Comparison of ENCODE assay signal across 8 cellular contexts in genomic region chr3:39065197-39065596, GRCh38. TPM values are rescaled to one million over a fixed set of nuclear protein-coding genes. Genes with fewer than 3 reads are reported as not detected.
DNase-seq lines count a peak whose midpoint lies in the region; ATAC-seq and TF ChIP-seq lines count a peak whose summit lies in the region.

No MANE protein-coding gene starts in this region.

- WGBS in body of pancreas, 2 donors = 19 to 35% methylated on average over 1 of the region's 1 CpG
- WGBS in lower leg skin, 2 donors = 26 to 50% methylated on average over 1 of the region's 1 CpG

- peaks cover 0 to 7% of the 10 kb centered on the region in 2 donors for H3K36me3 ChIP-seq in body of pancreas (replicated peaks in 1 of 2; ENCODE audit: insufficient read depth in 1 of 2, low read depth in 2 of 2)

- no peak overlapping the region for H3K4me3 ChIP-seq in body of pancreas
- no peak overlapping the region for H3K4me3 ChIP-seq in lower leg skin (ENCODE audit: low read depth, poor library complexity, severe bottlenecking)

- ATAC-seq in activated CD8-positive, alpha-beta T cell treated with anti-CD3 and anti-CD28 coated beads for 36 hours = peak; percentile 86
- no peak for ATAC-seq in body of pancreas

- intact Hi-C loops in activated CD8-positive, alpha-beta T cell treated with anti-CD3 and anti-CD28 coated beads for 36 hours (cut with micrococcal nuclease) = no loop called here
- intact Hi-C loops in body of pancreas (cut with DNase I) (no loop called here), lower leg skin (cut with DNase I; ENCODE audit: low total_unique reads) (no loop called here)

- peaks cover 2% of the 10 kb centered on the region for H3K9me3 Mint-ChIP-seq in activated CD8-positive, alpha-beta T cell treated with anti-CD3 and anti-CD28 coated beads for 36 hours

- H3K27ac Mint-ChIP-seq in activated CD8-positive, alpha-beta T cell treated with anti-CD3 and anti-CD28 coated beads for 36 hours = peak overlapping the region; percentile 30

- TF ChIP-seq POLR2A in body of pancreas (IDR thresholded peaks at IDR 0.05) = no peak
- no peak for TF ChIP-seq POLR2A in lower leg skin (IDR thresholded peaks at IDR 0.05)

- CTCF ChIA-PET in GM10248 (lab: Yijun Ruan, JAX) = interaction anchor here (0.6 to 2.2 kb wide), 14 partner anchors 9 to 350 kb away, joined by 3 to 8 read pairs (median 4); no protein-coding TSS in a partner anchor
- CTCF ChIA-PET in activated CD8-positive, alpha-beta T cell treated with anti-CD3 and anti-CD28 coated beads for 36 hours (lab: Charles Lee) = interaction anchor here (1.0 to 1.8 kb wide), 5 partner anchors 9 to 99 kb away, joined by 3 to 8 read pairs (median 3); no protein-coding TSS in a partner anchor

- H3K36me3 Mint-ChIP-seq in activated CD8-positive, alpha-beta T cell treated with anti-CD3 and anti-CD28 coated beads for 36 hours (ENCODE audit: low read depth) = peaks cover 26% of the 10 kb centered on the region

- peaks cover 9% of the 10 kb centered on the region for H3K4me1 ChIP-seq in body of pancreas

- no peak overlapping the region for H3K4me3 Mint-ChIP-seq in activated CD8-positive, alpha-beta T cell treated with anti-CD3 and anti-CD28 coated beads for 36 hours

- H3K27ac ChIP-seq in body of pancreas = no peak overlapping the region

- TF ChIP-seq CTCF in GM10248 (IDR thresholded peaks at IDR 0.05; ENCODE audit: control extremely low read depth, extremely low read depth, low read depth, missing control alignments) (peak; percentile 55), LNCAP (IDR thresholded peaks at IDR 0.05) (peak; percentile 33), body of pancreas (IDR thresholded peaks at IDR 0.05) (no peak), lower leg skin (IDR thresholded peaks at IDR 0.05) (no peak)
- peak; percentile 43 for TF ChIP-seq CTCF in activated CD8-positive, alpha-beta T cell treated with anti-CD3 and anti-CD28 coated beads for 36 hours (IDR thresholded peaks at IDR 0.05)

- no peaks in the 10 kb centered on the region for H3K9me3 ChIP-seq in body of pancreas

- H3K27me3 ChIP-seq in body of pancreas = no peaks in the 10 kb centered on the region

- POLR2A ChIA-PET in GM10248 (lab: Yijun Ruan, JAX) = no interaction called here
- POLR2A ChIA-PET in activated CD8-positive, alpha-beta T cell treated with anti-CD3 and anti-CD28 coated beads for 36 hours (lab: Charles Lee) = interaction anchor here (1.0 kb wide), 1 partner anchor 9 kb away, joined by 3 read pairs; no protein-coding TSS in a partner anchor

- H3K27me3 Mint-ChIP-seq in activated CD8-positive, alpha-beta T cell treated with anti-CD3 and anti-CD28 coated beads for 36 hours = no peaks in the 10 kb centered on the region

- H3K4me1 Mint-ChIP-seq in activated CD8-positive, alpha-beta T cell treated with anti-CD3 and anti-CD28 coated beads for 36 hours (ENCODE audit: low read depth) = peaks cover 21% of the 10 kb centered on the region

- DNase-seq in ACHN (peak; percentile 61), GM10248 (ENCODE audit: extremely low spot score) (peak; percentile 54), HCEC 1CT (peak; percentile 31), kidney glomerular epithelial cell (lab: John Stamatoyannopoulos, UW) (peak; percentile 69), body of pancreas (no peak), lower leg skin (ENCODE audit: low spot score in 2 of 2) (no peak)
- DNase-seq in activated CD8-positive, alpha-beta T cell treated with anti-CD3 and anti-CD28 coated beads for 36 hours = peak; percentile 50

- in situ Hi-C loops in ACHN (cut with HindIII; ENCODE audit: low pct_ligation_motif_present, low pct_unique_long_range_greater_than_20kb, low sequenced_read_pairs) = no loop called here

RNA-seq across cellular contexts. Expression of gene WDR48, which starts 13.4 kb away (rescaled TPM):
- 10 to 100 TPM; 33.2 to 34.7 TPM for total RNA-seq in activated CD8-positive, alpha-beta T cell treated with anti-CD3 and anti-CD28 coated beads for 36 hours
- total RNA-seq in body of pancreas = 10 to 100 TPM; 15.8 to 16.5 TPM
- total RNA-seq in lower leg skin = 10 to 100 TPM; 21.6 to 41.1 (median 28.5) TPM

RNA-seq across cellular contexts. Expression of gene SCN11A, which starts 13.5 kb away (rescaled TPM):
- not detected for total RNA-seq in activated CD8-positive, alpha-beta T cell treated with anti-CD3 and anti-CD28 coated beads for 36 hours
- total RNA-seq in body of pancreas = under 1 TPM in 1 of 2 donors, not detected in 1; 0.26 TPM
- total RNA-seq in lower leg skin = under 1 TPM in 3 of 4 donors, not detected in 1; 0.03 to 0.10 (median 0.04) TPM

RNA-seq across cellular contexts. Expression of gene GORASP1, which starts 42.2 kb away (rescaled TPM):
- 10 to 100 TPM; 16.2 to 18.3 TPM for total RNA-seq in activated CD8-positive, alpha-beta T cell treated with anti-CD3 and anti-CD28 coated beads for 36 hours
- total RNA-seq in body of pancreas (10 to 100 TPM; 38.4 to 53.1 TPM), lower leg skin (10 to 100 TPM; 40.1 to 87.4 (median 56.4) TPM)

RNA-seq across cellular contexts. Expression of gene TTC21A, which starts 42.3 kb away (rescaled TPM):
- under 1 TPM; 0.69 to 0.79 TPM for total RNA-seq in activated CD8-positive, alpha-beta T cell treated with anti-CD3 and anti-CD28 coated beads for 36 hours
- total RNA-seq in body of pancreas = 10 to 100 TPM in 1 of 2 donors, 1 to 10 TPM in 1; 6.7 to 46.5 TPM
- total RNA-seq in lower leg skin = 1 to 10 TPM; 2.7 to 5.6 (median 4.9) TPM

Comparison
In these comparisons a context has a peak if more than half of its experiments do, and no peak if none do; other contexts are left out.
1. DNase-seq: peak in ACHN (single experiment), GM10248 (single experiment), HCEC 1CT (single experiment), activated CD8-positive, alpha-beta T cell treated with anti-CD3 and anti-CD28 coated beads for 36 hours (single experiment) and kidney glomerular epithelial cell (single experiment); none in body of pancreas (0 of 4) and lower leg skin (0 of 2).
2. CTCF ChIP-seq: peak in GM10248 (single experiment), LNCAP (single experiment) and activated CD8-positive, alpha-beta T cell treated with anti-CD3 and anti-CD28 coated beads for 36 hours (single experiment); none in body of pancreas (0 of 7) and lower leg skin (0 of 3).